Comparison of ENCODE assay signal across 16 cellular contexts in genomic region chr11:9489366-9489765, GRCh38.
DNase-seq lines count a peak whose midpoint lies in the region; ATAC-seq, FAIRE-seq and TF ChIP-seq lines count a peak whose summit lies in the region.
"Had no signal": no experiment of that assay in that cellular context is flagged by ENCODE, and none has a peak within 500 bp of the region (broad histone marks: within the 10 kb centered on the region; RNA-seq: fewer than 3 reads in every experiment).

No MANE protein-coding gene starts in this region.

- H3K36me3 ChIP-seq in brain microvascular endothelial cell (replicated peaks) = peaks cover 6% of the 10 kb centered on the region

- no peak for FAIRE-seq in HTR-8/SVneo (lab: Jason Lieb, UNC)
- FAIRE-seq: frontal cortex, H1, islet of Langerhans had no signal

- no peak overlapping the region for H3K4me3 ChIP-seq in brain microvascular endothelial cell (ENCODE audit: low read depth, low read length)

- H3K27me3 ChIP-seq in brain microvascular endothelial cell (replicated peaks) = no peaks in the 10 kb centered on the region

- DNase-seq in AG08395 (ENCODE audit: low spot score) (peak; percentile 81), HTR-8/SVneo (ENCODE audit: insufficient read length, low spot score) (peak; percentile 14), brain microvascular endothelial cell (peak; percentile 3), iris pigment epithelial cell (ENCODE audit: low read depth) (peak; percentile 57), NCI-H1105 (lab: John Stamatoyannopoulos, UW) (no peak), AML-193 (lab: John Stamatoyannopoulos, UW) (no peak)
- DNase-seq: activated B cell treated with CpG ODN at 0.5 μM for 24 hours; activated CD8-positive, alpha-beta memory T cell treated with anti-CD3 and anti-CD28 coated beads, Interleukin-2, amount 50 U/mL, for 48 hours; cortex of kidney; DND-41; NCI-H1048 had no signal

- peak overlapping the region; percentile 39 for H3K27ac ChIP-seq in brain microvascular endothelial cell

- no peak for ATAC-seq in HG03139 (IDR thresholded peaks at IDR 0.05; ENCODE audit: unreplicated experiment)
- ATAC-seq in HG03571 (IDR thresholded peaks at IDR 0.05; ENCODE audit: unreplicated experiment) = no peak

- TF ChIP-seq CTCF in brain microvascular endothelial cell (IDR thresholded peaks at IDR 0.05; ENCODE audit: low read depth, low read length, missing control alignments) = no peak

- in situ Hi-C loops in brain microvascular endothelial cell (cut with HindIII; ENCODE audit: low pct_ligation_motif_present, low sequenced_read_pairs) = no loop called here

Comparison
In these comparisons a context has a peak if more than half of its experiments do, and no peak if none do; other contexts are left out.
1. DNase-seq: peak in AG08395 (single experiment), HTR-8/SVneo (single experiment), brain microvascular endothelial cell (single experiment) and iris pigment epithelial cell (single experiment); none in NCI-H1105 (single experiment) and AML-193 (0 of 2).